In the genomic region with DNA sequence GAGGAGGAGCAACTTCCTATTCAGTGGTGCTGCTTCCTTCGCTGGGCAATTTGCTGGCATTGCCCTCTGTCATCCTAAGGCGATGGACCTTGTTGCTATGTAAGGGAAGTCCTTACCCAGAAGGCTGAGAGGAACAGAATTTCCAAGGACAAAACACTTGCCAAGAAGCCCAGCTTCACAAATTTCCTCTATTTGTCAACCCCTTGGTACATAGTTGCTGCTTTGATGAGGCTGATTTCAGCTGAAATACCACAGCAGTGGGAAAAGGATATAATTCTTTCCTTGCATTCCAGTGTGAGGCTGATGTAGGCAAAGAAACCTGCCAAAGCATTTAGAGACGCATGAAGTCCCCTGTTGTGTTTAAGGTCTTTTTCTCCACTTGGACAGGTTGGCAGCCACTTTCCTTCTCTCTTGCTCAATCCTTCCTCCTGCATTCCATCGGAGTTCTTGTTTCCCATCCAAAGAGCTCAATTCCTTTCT, we compare ENCODE assay signal across 21 cellular contexts. TPM values are rescaled to one million over a fixed set of nuclear protein-coding genes. Genes with fewer than 3 reads are reported as not detected.
A peak's percentile ranks its signal among the peaks of the same experiment; 100 is the strongest.
DNase-seq lines count a peak whose midpoint lies in the region; ATAC-seq, FAIRE-seq and TF ChIP-seq lines count a peak whose summit lies in the region.
"Had no signal": no experiment of that assay in that cellular context is flagged by ENCODE, and none has a peak within 500 bp of the region (broad histone marks: within the 10 kb centered on the region; RNA-seq: fewer than 3 reads in every experiment).

No MANE protein-coding gene starts in this region.

- no peaks in the 10 kb centered on the region for H3K9me3 ChIP-seq in heart left ventricle
- H3K9me3 ChIP-seq in pancreas, result no peaks in the 10 kb centered on the region
- no peaks in the 10 kb centered on the region for H3K9me3 ChIP-seq in aorta (ENCODE audit: control insufficient read depth, low read length)
- H3K9me3 ChIP-seq: ovary had no signal

- H3K4me3 Mint-ChIP-seq in activated naive CD4-positive, alpha-beta T cell treated with anti-CD3 and anti-CD28 coated beads, Interleukin-2, amount 50 U/mL, for 24 hours, result no peak overlapping the region
- H3K4me3 Mint-ChIP-seq in activated naive CD4-positive, alpha-beta T cell treated with anti-CD3 and anti-CD28 coated beads, Interleukin-2, amount 10 ng/mL, durations not matched to agents 7 days and 5 days, result no peak overlapping the region
- H3K4me3 Mint-ChIP-seq: stimulated activated naive CD8-positive, alpha-beta T cell treated with anti-CD3 and anti-CD28 coated beads, Interleukin-15, Interleukin-2, amounts not matched to agents 100 ng/mL and 50 ng/mL, for 24 hours; WTC11 had no signal

- H3K27ac ChIP-seq in heart left ventricle (peak overlapping the region in 3 of 12 donors; percentile 14 to 45 (median 25)), pancreas (no peak overlapping the region), aorta (ENCODE audit: low read depth in 1 of 2, low read length in 2 of 2) (peak overlapping the region in 1 of 2 donors; percentile 25)
- H3K27ac ChIP-seq: cardiac muscle cell had no signal

- H3K4me1 ChIP-seq in heart left ventricle, result peaks cover 0 to 13% (median 0%) of the 10 kb centered on the region in 12 donors
- no peaks in the 10 kb centered on the region for H3K4me1 ChIP-seq in pancreas
- H3K4me1 ChIP-seq in aorta (ENCODE audit: control insufficient read depth in 1 of 2, insufficient read depth in 2 of 2, low read length in 2 of 2), result no peaks in the 10 kb centered on the region

- CTCF ChIA-PET in activated naive CD4-positive, alpha-beta T cell treated with anti-CD3 and anti-CD28 coated beads, Interleukin-2, amount 10 ng/mL, durations not matched to agents 7 days and 5 days (lab: Charles Lee), result no interaction called here

- intact Hi-C loops in heart left ventricle (cut with DNase I) (no loop called here), pancreas (cut with DNase I) (no loop called here), aorta (cut with DNase I) (no loop called here)

- WGBS in heart left ventricle, 4 donors, result 69 to 79% (median 76%) methylated on average over 4 of the region's 4 CpGs
- WGBS in pancreas, 2 donors, result 62 to 63% methylated on average over 4 of the region's 4 CpGs
- 5 to 7% methylated on average over 4 of the region's 4 CpGs for WGBS in aorta, 2 donors

- DNase-seq in activated naive CD4-positive, alpha-beta T cell treated with anti-CD3 and anti-CD28 coated beads, Interleukin-2, amount 10 ng/mL, durations not matched to agents 7 days and 5 days, result no peak
- DNase-seq in heart left ventricle, result no peak
- DNase-seq in pancreas, result no peak
- DNase-seq in aorta, result peak in 1 of 2 donors; percentile 64
- DNase-seq in activated effector memory CD4-positive, alpha-beta T cell treated with anti-CD3 and anti-CD28 coated beads, Interleukin-2, amount 50 U/mL, for 16 hours, result no peak
- DNase-seq: 8988T; activated T-cell treated with anti-CD3 and anti-CD28 coated beads for 4 hours; DMS 273 treated with DMSO at 0.1 percent for 48 hours; H7; NCI-H1092 treated with DMSO at 0.1 percent for 48 hours; NCI-H526 treated with DMSO at 0.1 percent for 48 hours; stimulated activated CD4-positive, alpha-beta T cell treated with anti-CD3 and anti-CD28 coated beads, Interleukin-4, amount 100 ng/mL, for 24 hours had no signal

- H3K4me3 ChIP-seq in heart left ventricle, result no peak overlapping the region
- no peak overlapping the region for H3K4me3 ChIP-seq in pancreas
- no peak overlapping the region for H3K4me3 ChIP-seq in aorta (ENCODE audit: low read length in 2 of 2)
- H3K4me3 ChIP-seq: cardiac muscle cell, ovary had no signal

- H3K27me3 ChIP-seq in heart left ventricle (no peaks in the 10 kb centered on the region), pancreas (no peaks in the 10 kb centered on the region), aorta (ENCODE audit: control insufficient read depth in 1 of 2, insufficient read depth in 2 of 2, low read length in 1 of 2) (no peaks in the 10 kb centered on the region)
- H3K27me3 ChIP-seq: cardiac muscle cell, ovary had no signal

- H3K27me3 Mint-ChIP-seq in activated naive CD4-positive, alpha-beta T cell treated with anti-CD3 and anti-CD28 coated beads, Interleukin-2, amount 50 U/mL, for 24 hours, result no peaks in the 10 kb centered on the region
- H3K27me3 Mint-ChIP-seq in activated naive CD4-positive, alpha-beta T cell treated with anti-CD3 and anti-CD28 coated beads, Interleukin-2, amount 10 ng/mL, durations not matched to agents 7 days and 5 days, result peaks cover 34% of the 10 kb centered on the region
- H3K27me3 Mint-ChIP-seq: stimulated activated naive CD8-positive, alpha-beta T cell treated with anti-CD3 and anti-CD28 coated beads, Interleukin-15, Interleukin-2, amounts not matched to agents 100 ng/mL and 50 ng/mL, for 24 hours had no signal

- H3K4me1 Mint-ChIP-seq in activated naive CD4-positive, alpha-beta T cell treated with anti-CD3 and anti-CD28 coated beads, Interleukin-2, amount 50 U/mL, for 24 hours, result no peaks in the 10 kb centered on the region
- H3K4me1 Mint-ChIP-seq in activated naive CD4-positive, alpha-beta T cell treated with anti-CD3 and anti-CD28 coated beads, Interleukin-2, amount 10 ng/mL, durations not matched to agents 7 days and 5 days, result peaks cover 9% of the 10 kb centered on the region

- TF ChIP-seq POLR2A in heart left ventricle (IDR thresholded peaks at IDR 0.05), result no peak

- no peaks in the 10 kb centered on the region for H3K9me3 Mint-ChIP-seq in activated naive CD4-positive, alpha-beta T cell treated with anti-CD3 and anti-CD28 coated beads, Interleukin-2, amount 50 U/mL, for 24 hours
- no peaks in the 10 kb centered on the region for H3K9me3 Mint-ChIP-seq in activated naive CD4-positive, alpha-beta T cell treated with anti-CD3 and anti-CD28 coated beads, Interleukin-2, amount 10 ng/mL, durations not matched to agents 7 days and 5 days
- H3K9me3 Mint-ChIP-seq: stimulated activated naive CD8-positive, alpha-beta T cell treated with anti-CD3 and anti-CD28 coated beads, Interleukin-15, Interleukin-2, amounts not matched to agents 100 ng/mL and 50 ng/mL, for 24 hours; WTC11 had no signal

- no peaks in the 10 kb centered on the region for H3K36me3 ChIP-seq in heart left ventricle
- H3K36me3 ChIP-seq in pancreas, result no peaks in the 10 kb centered on the region
- H3K36me3 ChIP-seq in aorta (ENCODE audit: control insufficient read depth in 1 of 2, insufficient read depth in 2 of 2, low read length in 1 of 2), result no peaks in the 10 kb centered on the region
- H3K36me3 ChIP-seq: cardiac muscle cell, ovary had no signal

- ATAC-seq in heart left ventricle (peak; percentile 13 to 51 (median 30)), pancreas (peak in 3 of 4 donors; percentile 26 to 49 (median 39)), aorta (ENCODE audit: low FRiP score) (peak; percentile 72), GM18520 (IDR thresholded peaks at IDR 0.05; ENCODE audit: unreplicated experiment) (no peak), GM21423 (IDR thresholded peaks at IDR 0.05; ENCODE audit: unreplicated experiment) (no peak)
- ATAC-seq: left lobe of liver, WTC11 had no signal

- no peak for TF ChIP-seq CTCF in heart left ventricle (IDR thresholded peaks at IDR 0.05)
- TF ChIP-seq CTCF in pancreas (IDR thresholded peaks at IDR 0.05), result no peak

- no peak for FAIRE-seq in pancreas (lab: Jason Lieb, UNC)
- FAIRE-seq: GM12891 had no signal

- no peaks in the 10 kb centered on the region for H3K36me3 Mint-ChIP-seq in activated naive CD4-positive, alpha-beta T cell treated with anti-CD3 and anti-CD28 coated beads, Interleukin-2, amount 50 U/mL, for 24 hours
- no peaks in the 10 kb centered on the region for H3K36me3 Mint-ChIP-seq in activated naive CD4-positive, alpha-beta T cell treated with anti-CD3 and anti-CD28 coated beads, Interleukin-2, amount 10 ng/mL, durations not matched to agents 7 days and 5 days
- H3K36me3 Mint-ChIP-seq: WTC11 had no signal

- H3K27ac Mint-ChIP-seq in activated naive CD4-positive, alpha-beta T cell treated with anti-CD3 and anti-CD28 coated beads, Interleukin-2, amount 50 U/mL, for 24 hours, result peak overlapping the region; percentile 38
- no peak overlapping the region for H3K27ac Mint-ChIP-seq in activated naive CD4-positive, alpha-beta T cell treated with anti-CD3 and anti-CD28 coated beads, Interleukin-2, amount 10 ng/mL, durations not matched to agents 7 days and 5 days
- H3K27ac Mint-ChIP-seq: stimulated activated naive CD8-positive, alpha-beta T cell treated with anti-CD3 and anti-CD28 coated beads, Interleukin-15, Interleukin-2, amounts not matched to agents 100 ng/mL and 50 ng/mL, for 24 hours; WTC11 had no signal

RNA-seq across cellular contexts. Expression of gene ST3GAL5, which starts 16.4 kb away (rescaled TPM):
- 10 to 100 TPM in 2 of 9 donors, 1 to 10 TPM in 7; 2.0 to 21.1 (median 4.0) TPM for total RNA-seq in heart left ventricle
- polyA plus RNA-seq in heart left ventricle, result 1 to 10 TPM; 3.2 to 4.3 TPM
- total RNA-seq in pancreas, result 10 to 100 TPM in 1 of 6 donors, 1 to 10 TPM in 5; 4.4 to 11.4 (median 5.4) TPM
- 10 to 100 TPM in 1 of 2 donors, 1 to 10 TPM in 1; 9.3 to 14.5 TPM for polyA plus RNA-seq in pancreas
- 10 to 100 TPM; 15.7 to 29.8 TPM for total RNA-seq in aorta
- 10 to 100 TPM in 1 of 2 donors, 1 to 10 TPM in 1; 3.3 to 15.8 TPM for polyA plus RNA-seq in aorta

Comparison
In these comparisons a context has a peak if more than half of its experiments do, and no peak if none do; other contexts are left out.
1. ATAC-seq: peak in heart left ventricle (4 of 4), pancreas (3 of 4) and aorta (single experiment); none in GM18520 (single experiment) and GM21423 (single experiment).